In the genomic region with DNA sequence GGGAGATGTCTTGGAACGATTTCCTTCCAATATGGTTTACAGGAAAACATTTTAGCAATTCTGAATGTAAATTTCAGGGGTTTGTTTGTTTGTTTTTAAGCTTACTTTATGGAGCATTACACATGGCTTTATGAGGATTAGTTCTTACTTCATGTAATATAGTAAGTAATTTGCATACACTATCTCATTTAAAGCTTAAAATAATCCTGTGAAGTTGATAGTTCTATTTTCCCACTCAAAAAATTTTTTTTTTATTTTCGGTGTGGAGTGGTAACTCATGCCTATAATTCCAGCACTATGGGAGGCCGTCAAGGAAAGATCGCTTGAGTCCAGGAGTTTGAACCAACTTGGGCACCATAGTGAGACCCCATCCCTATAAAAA, we compare ENCODE assay signal across 1 cellular context.
TF ChIP-seq lines count a peak whose summit lies in the region.

No MANE protein-coding gene starts in this region.

TF ChIP-seq in HepG2, 621 proteins besides CTCF, POLR2A, EP300 and RAD21 (continued from another document):
- TF ChIP-seq, protein P1, sequence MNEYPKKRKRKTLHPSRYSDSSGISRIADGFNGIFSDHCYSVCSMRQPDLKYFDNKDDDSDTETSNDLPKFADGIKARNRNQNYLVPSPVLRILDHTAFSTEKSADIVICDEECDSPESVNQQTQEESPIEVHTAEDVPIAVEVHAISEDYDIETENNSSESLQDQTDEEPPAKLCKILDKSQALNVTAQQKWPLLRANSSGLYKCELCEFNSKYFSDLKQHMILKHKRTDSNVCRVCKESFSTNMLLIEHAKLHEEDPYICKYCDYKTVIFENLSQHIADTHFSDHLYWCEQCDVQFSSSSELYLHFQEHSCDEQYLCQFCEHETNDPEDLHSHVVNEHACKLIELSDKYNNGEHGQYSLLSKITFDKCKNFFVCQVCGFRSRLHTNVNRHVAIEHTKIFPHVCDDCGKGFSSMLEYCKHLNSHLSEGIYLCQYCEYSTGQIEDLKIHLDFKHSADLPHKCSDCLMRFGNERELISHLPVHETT (CRISPR knock-in tag; conservative IDR thresholded peaks at IDR 0.05) = no peak
- TF ChIP-seq TCF12 (IDR thresholded peaks at IDR 0.05) (no peak), TCF12 (CRISPR knock-in tag; IDR thresholded peaks at IDR 0.05) (no peak), PAX8 (CRISPR knock-in tag; IDR thresholded peaks at IDR 0.05; ENCODE audit: borderline replicate concordance) (no peak), PRMT3 (CRISPR knock-in tag; IDR thresholded peaks at IDR 0.05; ENCODE audit: borderline replicate concordance, low read depth) (no peak), ZKSCAN8 (CRISPR knock-in tag; IDR thresholded peaks at IDR 0.05; ENCODE audit: borderline replicate concordance) (no peak), ZNF138 (CRISPR knock-in tag; IDR thresholded peaks at IDR 0.05; ENCODE audit: low read depth) (no peak), DMAP1 (CRISPR knock-in tag; IDR thresholded peaks at IDR 0.05) (0 out of 2 replicates have a peak, but pooled peaks have one; percentile 4), NCOA1 (CRISPR knock-in tag; IDR thresholded peaks at IDR 0.05) (0 out of 2 replicates have a peak, but pooled peaks have one; percentile 26), GATAD2A (CRISPR knock-in tag; IDR thresholded peaks at IDR 0.05) (no peak), PCBP1 (IDR thresholded peaks at IDR 0.05; ENCODE audit: borderline replicate concordance, low read depth, low read length) (no peak), NR3C1 (CRISPR knock-in tag; IDR thresholded peaks at IDR 0.05) (no peak), ZNF10 (CRISPR knock-in tag; IDR thresholded peaks at IDR 0.05; ENCODE audit: borderline replicate concordance, low read depth) (no peak), ERF (CRISPR knock-in tag; IDR thresholded peaks at IDR 0.05) (no peak), NR2F1 (CRISPR knock-in tag; IDR thresholded peaks at IDR 0.05) (no peak), ZNF451 (CRISPR knock-in tag; IDR thresholded peaks at IDR 0.05) (no peak), SMAD3 (CRISPR knock-in tag; IDR thresholded peaks at IDR 0.05) (no peak), ZNF180 (CRISPR knock-in tag; IDR thresholded peaks at IDR 0.05; ENCODE audit: borderline replicate concordance, low read depth) (no peak), ZNF569 (CRISPR knock-in tag; IDR thresholded peaks at IDR 0.05; ENCODE audit: borderline replicate concordance) (no peak), ZNF761 (CRISPR knock-in tag; conservative IDR thresholded peaks at IDR 0.05) (no peak), HNRNPK (IDR thresholded peaks at IDR 0.05; ENCODE audit: low read depth, low read length, poor library complexity, severe bottlenecking) (peak; percentile 6), ZNF558 (CRISPR knock-in tag; IDR thresholded peaks at IDR 0.05; ENCODE audit: borderline replicate concordance) (no peak), RBM22 (optimal IDR thresholded peaks at IDR 0.05; ENCODE audit: low read length) (no peak), ZNF33A (CRISPR knock-in tag; IDR thresholded peaks at IDR 0.05; ENCODE audit: borderline replicate concordance) (no peak), SMARCC2 (IDR thresholded peaks at IDR 0.05) (no peak), TRIM24 (CRISPR knock-in tag; IDR thresholded peaks at IDR 0.05) (no peak)
- TF ChIP-seq, protein P2, sequence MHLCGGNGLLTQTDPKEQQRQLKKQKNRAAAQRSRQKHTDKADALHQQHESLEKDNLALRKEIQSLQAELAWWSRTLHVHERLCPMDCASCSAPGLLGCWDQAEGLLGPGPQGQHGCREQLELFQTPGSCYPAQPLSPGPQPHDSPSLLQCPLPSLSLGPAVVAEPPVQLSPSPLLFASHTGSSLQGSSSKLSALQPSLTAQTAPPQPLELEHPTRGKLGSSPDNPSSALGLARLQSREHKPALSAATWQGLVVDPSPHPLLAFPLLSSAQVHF (CRISPR knock-in tag; IDR thresholded peaks at IDR 0.05) = no peak
- TF ChIP-seq, protein P3, sequence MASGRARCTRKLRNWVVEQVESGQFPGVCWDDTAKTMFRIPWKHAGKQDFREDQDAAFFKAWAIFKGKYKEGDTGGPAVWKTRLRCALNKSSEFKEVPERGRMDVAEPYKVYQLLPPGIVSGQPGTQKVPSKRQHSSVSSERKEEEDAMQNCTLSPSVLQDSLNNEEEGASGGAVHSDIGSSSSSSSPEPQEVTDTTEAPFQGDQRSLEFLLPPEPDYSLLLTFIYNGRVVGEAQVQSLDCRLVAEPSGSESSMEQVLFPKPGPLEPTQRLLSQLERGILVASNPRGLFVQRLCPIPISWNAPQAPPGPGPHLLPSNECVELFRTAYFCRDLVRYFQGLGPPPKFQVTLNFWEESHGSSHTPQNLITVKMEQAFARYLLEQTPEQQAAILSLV (CRISPR knock-in tag; IDR thresholded peaks at IDR 0.05; ENCODE audit: borderline replicate concordance) = no peak
- TF ChIP-seq, protein P4, sequence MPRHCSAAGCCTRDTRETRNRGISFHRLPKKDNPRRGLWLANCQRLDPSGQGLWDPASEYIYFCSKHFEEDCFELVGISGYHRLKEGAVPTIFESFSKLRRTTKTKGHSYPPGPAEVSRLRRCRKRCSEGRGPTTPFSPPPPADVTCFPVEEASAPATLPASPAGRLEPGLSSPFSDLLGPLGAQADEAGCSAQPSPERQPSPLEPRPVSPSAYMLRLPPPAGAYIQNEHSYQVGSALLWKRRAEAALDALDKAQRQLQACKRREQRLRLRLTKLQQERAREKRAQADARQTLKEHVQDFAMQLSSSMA (CRISPR knock-in tag; IDR thresholded peaks at IDR 0.05) = no peak
- TF ChIP-seq, protein P5, sequence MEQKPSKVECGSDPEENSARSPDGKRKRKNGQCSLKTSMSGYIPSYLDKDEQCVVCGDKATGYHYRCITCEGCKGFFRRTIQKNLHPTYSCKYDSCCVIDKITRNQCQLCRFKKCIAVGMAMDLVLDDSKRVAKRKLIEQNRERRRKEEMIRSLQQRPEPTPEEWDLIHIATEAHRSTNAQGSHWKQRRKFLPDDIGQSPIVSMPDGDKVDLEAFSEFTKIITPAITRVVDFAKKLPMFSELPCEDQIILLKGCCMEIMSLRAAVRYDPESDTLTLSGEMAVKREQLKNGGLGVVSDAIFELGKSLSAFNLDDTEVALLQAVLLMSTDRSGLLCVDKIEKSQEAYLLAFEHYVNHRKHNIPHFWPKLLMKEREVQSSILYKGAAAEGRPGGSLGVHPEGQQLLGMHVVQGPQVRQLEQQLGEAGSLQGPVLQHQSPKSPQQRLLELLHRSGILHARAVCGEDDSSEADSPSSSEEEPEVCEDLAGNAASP (CRISPR knock-in tag; IDR thresholded peaks at IDR 0.05; ENCODE audit: borderline replicate concordance) = no peak
- TF ChIP-seq, protein P6, sequence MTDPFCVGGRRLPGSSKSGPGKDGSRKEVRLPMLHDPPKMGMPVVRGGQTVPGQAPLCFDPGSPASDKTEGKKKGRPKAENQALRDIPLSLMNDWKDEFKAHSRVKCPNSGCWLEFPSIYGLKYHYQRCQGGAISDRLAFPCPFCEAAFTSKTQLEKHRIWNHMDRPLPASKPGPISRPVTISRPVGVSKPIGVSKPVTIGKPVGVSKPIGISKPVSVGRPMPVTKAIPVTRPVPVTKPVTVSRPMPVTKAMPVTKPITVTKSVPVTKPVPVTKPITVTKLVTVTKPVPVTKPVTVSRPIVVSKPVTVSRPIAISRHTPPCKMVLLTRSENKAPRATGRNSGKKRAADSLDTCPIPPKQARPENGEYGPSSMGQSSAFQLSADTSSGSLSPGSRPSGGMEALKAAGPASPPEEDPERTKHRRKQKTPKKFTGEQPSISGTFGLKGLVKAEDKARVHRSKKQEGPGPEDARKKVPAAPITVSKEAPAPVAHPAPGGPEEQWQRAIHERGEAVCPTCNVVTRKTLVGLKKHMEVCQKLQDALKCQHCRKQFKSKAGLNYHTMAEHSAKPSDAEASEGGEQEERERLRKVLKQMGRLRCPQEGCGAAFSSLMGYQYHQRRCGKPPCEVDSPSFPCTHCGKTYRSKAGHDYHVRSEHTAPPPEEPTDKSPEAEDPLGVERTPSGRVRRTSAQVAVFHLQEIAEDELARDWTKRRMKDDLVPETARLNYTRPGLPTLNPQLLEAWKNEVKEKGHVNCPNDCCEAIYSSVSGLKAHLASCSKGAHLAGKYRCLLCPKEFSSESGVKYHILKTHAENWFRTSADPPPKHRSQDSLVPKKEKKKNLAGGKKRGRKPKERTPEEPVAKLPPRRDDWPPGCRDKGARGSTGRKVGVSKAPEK (CRISPR knock-in tag; IDR thresholded peaks at IDR 0.05; ENCODE audit: borderline replicate concordance) = 0 out of 2 replicates have a peak, but pooled peaks have one; percentile 3
- TF ChIP-seq, protein P7, sequence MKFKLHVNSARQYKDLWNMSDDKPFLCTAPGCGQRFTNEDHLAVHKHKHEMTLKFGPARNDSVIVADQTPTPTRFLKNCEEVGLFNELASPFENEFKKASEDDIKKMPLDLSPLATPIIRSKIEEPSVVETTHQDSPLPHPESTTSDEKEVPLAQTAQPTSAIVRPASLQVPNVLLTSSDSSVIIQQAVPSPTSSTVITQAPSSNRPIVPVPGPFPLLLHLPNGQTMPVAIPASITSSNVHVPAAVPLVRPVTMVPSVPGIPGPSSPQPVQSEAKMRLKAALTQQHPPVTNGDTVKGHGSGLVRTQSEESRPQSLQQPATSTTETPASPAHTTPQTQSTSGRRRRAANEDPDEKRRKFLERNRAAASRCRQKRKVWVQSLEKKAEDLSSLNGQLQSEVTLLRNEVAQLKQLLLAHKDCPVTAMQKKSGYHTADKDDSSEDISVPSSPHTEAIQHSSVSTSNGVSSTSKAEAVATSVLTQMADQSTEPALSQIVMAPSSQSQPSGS (CRISPR knock-in tag; IDR thresholded peaks at IDR 0.05) = 0 out of 2 replicates have a peak, but pooled peaks have one; percentile 1
